22 cellular contexts compared by ENCODE assay signal in the genomic region with DNA sequence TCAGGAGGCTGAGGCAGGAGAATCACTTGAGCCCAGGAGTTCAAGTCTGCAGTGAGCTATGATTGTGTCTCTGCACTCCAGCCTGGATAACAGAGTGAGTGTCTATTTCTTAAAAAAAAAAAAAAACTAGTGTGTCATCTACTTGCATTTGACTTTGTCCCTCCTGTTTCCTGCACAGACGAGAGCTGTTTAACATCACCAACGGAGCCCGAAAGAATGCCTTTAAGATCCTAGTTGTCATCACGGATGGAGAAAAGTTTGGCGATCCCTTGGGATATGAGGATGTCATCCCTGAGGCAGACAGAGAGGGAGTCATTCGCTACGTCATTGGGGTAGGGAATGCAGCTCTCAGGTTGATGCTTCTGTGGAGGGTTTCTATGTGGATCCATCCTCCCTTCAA. TPM values are rescaled to one million over a fixed set of nuclear protein-coding genes. Genes with fewer than 3 reads are reported as not detected.
"Had no signal": no experiment of that assay in that cellular context is flagged by ENCODE, and none has a peak within 500 bp of the region (broad histone marks: within the 10 kb centered on the region; RNA-seq: fewer than 3 reads in every experiment).

No MANE protein-coding gene starts in this region.

- DNase-seq: colonic mucosa; effector memory CD4-positive, alpha-beta T cell; left colon; left ventricle myocardium superior; mesendoderm; naive B cell; occipital lobe; psoas muscle; sigmoid colon; stimulated activated CD4-positive, alpha-beta T cell treated with anti-CD3 and anti-CD28 coated beads, Interleukin-2, amount 100 ng/mL, for 24 hours; stimulated activated naive CD4-positive, alpha-beta T cell; stomach; trophoblast cell had no signal

- FAIRE-seq: endometrium, urothelium cell line had no signal

- H3K27ac ChIP-seq: colonic mucosa, esophagus muscularis mucosa, psoas muscle, sigmoid colon, stomach had no signal

- H3K27ac Mint-ChIP-seq: naive B cell, nephron had no signal

- H3K4me1 ChIP-seq: colonic mucosa, esophagus muscularis mucosa, psoas muscle, sigmoid colon, stomach had no signal

- H3K27me3 ChIP-seq: colonic mucosa, foreskin keratinocyte, sigmoid colon had no signal

- H3K4me3 Mint-ChIP-seq: naive B cell, nephron had no signal

- H3K9me3 Mint-ChIP-seq: naive B cell, nephron had no signal

- H3K9me3 ChIP-seq: colonic mucosa, esophagus muscularis mucosa, psoas muscle, sigmoid colon, stomach had no signal

- H3K4me1 Mint-ChIP-seq: nephron had no signal

- H3K4me3 ChIP-seq: colonic mucosa, dorsolateral prefrontal cortex, esophagus muscularis mucosa, lung, psoas muscle, sigmoid colon, skin epidermis, stomach had no signal

- H3K36me3 ChIP-seq: colonic mucosa, esophagus muscularis mucosa, sigmoid colon had no signal

RNA-seq across cellular contexts. Expression of gene PYDC1, which starts 56.3 kb away (rescaled TPM):
- total RNA-seq: colonic mucosa, esophagus muscularis mucosa, foreskin keratinocyte, kidney epithelial cell, left colon, left ventricle myocardium superior, lung, psoas muscle, sigmoid colon, stomach had no signal
- polyA plus RNA-seq: foreskin keratinocyte, lung, psoas muscle, stomach had no signal

RNA-seq across cellular contexts. Expression of gene TRIM72, which starts 59.3 kb away (rescaled TPM):
- total RNA-seq: foreskin keratinocyte, kidney epithelial cell, left colon had no signal
- polyA plus RNA-seq: foreskin keratinocyte had no signal
